18 cellular contexts compared by ENCODE assay signal in genomic region chr1:163055005-163055404, GRCh38. TPM values are rescaled to one million over a fixed set of nuclear protein-coding genes. Genes with fewer than 3 reads are reported as not detected.
DNase-seq lines count a peak whose midpoint lies in the region; TF ChIP-seq lines count a peak whose summit lies in the region.
"Had no signal": no experiment of that assay in that cellular context is flagged by ENCODE, and none has a peak within 500 bp of the region (broad histone marks: within the 10 kb centered on the region; RNA-seq: fewer than 3 reads in every experiment).

No MANE protein-coding gene starts in this region.

- no peak overlapping the region for H3K4me2 ChIP-seq in Karpas-422 (ENCODE audit: low read depth, low read length, poor library complexity, severe bottlenecking)

- H3K4me3 ChIP-seq in Karpas-422 (ENCODE audit: low read length) (no peak overlapping the region), fibroblast of the aortic adventitia (ENCODE audit: low read depth, low read length) (no peak overlapping the region), ovary (no peak overlapping the region)
- no peak overlapping the region for H3K4me3 ChIP-seq in effector memory CD4-positive, alpha-beta T cell (ENCODE audit: insufficient read depth, low read depth, low read length, poor library complexity, severe bottlenecking)
- H3K4me3 ChIP-seq: heart right ventricle, lung had no signal

- TF ChIP-seq POLR2A in ovary (IDR thresholded peaks at IDR 0.05) = no peak

- intact Hi-C loops in ovary (cut with DNase I) = no loop called here

- TF ChIP-seq EP300 in ovary (IDR thresholded peaks at IDR 0.05) = no peak

- H3K27me3 ChIP-seq in Karpas-422 (ENCODE audit: low read length) = no peaks in the 10 kb centered on the region
- no peaks in the 10 kb centered on the region for H3K27me3 ChIP-seq in ovary
- H3K27me3 ChIP-seq in effector memory CD4-positive, alpha-beta T cell (replicated peaks; ENCODE audit: control insufficient read depth, insufficient read depth, low read length, poor library complexity, severe bottlenecking) = no peaks in the 10 kb centered on the region
- H3K27me3 ChIP-seq: heart right ventricle had no signal

- H3K9me3 ChIP-seq in Karpas-422 (ENCODE audit: low read length) (no peaks in the 10 kb centered on the region), ovary (no peaks in the 10 kb centered on the region)
- no peaks in the 10 kb centered on the region for H3K9me3 ChIP-seq in effector memory CD4-positive, alpha-beta T cell (ENCODE audit: control insufficient read depth, low read length)
- H3K9me3 ChIP-seq: heart right ventricle had no signal

- H3K27ac ChIP-seq in Karpas-422 (ENCODE audit: low read length) (no peak overlapping the region), ovary (no peak overlapping the region)
- no peak overlapping the region for H3K27ac ChIP-seq in effector memory CD4-positive, alpha-beta T cell (ENCODE audit: insufficient read depth, low read length, poor library complexity, severe bottlenecking)
- H3K27ac ChIP-seq: heart right ventricle had no signal

- H3K9ac ChIP-seq in Karpas-422 (ENCODE audit: low read length) = no peak overlapping the region

- 17 to 25% (median 19%) methylated on average over 2 of the region's 2 CpGs for WGBS in ovary, 3 donors

- no peak for TF ChIP-seq CTCF in fibroblast of the aortic adventitia (IDR thresholded peaks at IDR 0.05; ENCODE audit: insufficient read depth, low read length)
- no peak for TF ChIP-seq CTCF in ovary (IDR thresholded peaks at IDR 0.05)

- DNase-seq in DMS153 (lab: John Stamatoyannopoulos, UW) (peak; percentile 87), Karpas-422 (no peak), NCI-H774 (lab: John Stamatoyannopoulos, UW) (peak; percentile 44), fibroblast of the aortic adventitia (ENCODE audit: low read depth) (peak; percentile 60), ovary (no peak), glomerular visceral epithelial cell (ENCODE audit: extremely low spot score) (no peak)
- DNase-seq in effector memory CD4-positive, alpha-beta T cell = no peak
- DNase-seq: activated naive CD4-positive, alpha-beta T cell treated with anti-CD3 and anti-CD28 coated beads, Interleukin-2, amount 10 ng/mL, durations not matched to agents 7 days and 5 days; activated T-cell treated with anti-CD3 and anti-CD28 coated beads, Interleukin-2, amount 50 U/mL, for 48 hours; CD4-positive, CD25-positive, alpha-beta regulatory T cell; DND-41; effector memory CD8-positive, alpha-beta T cell; heart right ventricle; immature natural killer cell; Right ventricle myocardium superior had no signal

- no peaks in the 10 kb centered on the region for H4K20me1 ChIP-seq in Karpas-422 (ENCODE audit: insufficient read depth, low read depth, low read length)

- no peaks in the 10 kb centered on the region for H3K9me2 ChIP-seq in Karpas-422 (replicated peaks; ENCODE audit: insufficient read depth, low read length)

- peaks cover 4% of the 10 kb centered on the region for H3K4me1 ChIP-seq in Karpas-422 (ENCODE audit: low read length)
- H3K4me1 ChIP-seq in ovary (ENCODE audit: insufficient read depth) = no peaks in the 10 kb centered on the region
- H3K4me1 ChIP-seq in effector memory CD4-positive, alpha-beta T cell (ENCODE audit: control insufficient read depth, insufficient read depth, low read length, poor library complexity, severe bottlenecking) = no peaks in the 10 kb centered on the region

- H3K36me3 ChIP-seq in Karpas-422 (ENCODE audit: insufficient read depth, low read length) = no peaks in the 10 kb centered on the region
- no peaks in the 10 kb centered on the region for H3K36me3 ChIP-seq in ovary
- H3K36me3 ChIP-seq in effector memory CD4-positive, alpha-beta T cell (ENCODE audit: control insufficient read depth, insufficient read depth, low read length) = no peaks in the 10 kb centered on the region
- H3K36me3 ChIP-seq: heart right ventricle had no signal

- 0 out of 2 replicates have a peak overlapping the region, but pooled peaks have one; percentile 38 for H2AFZ ChIP-seq in Karpas-422 (ENCODE audit: low read length)

- no peaks in the 10 kb centered on the region for H3K79me2 ChIP-seq in Karpas-422 (ENCODE audit: low read length)

RNA-seq across cellular contexts. Expression of gene RGS4, which starts 14.2 kb away (rescaled TPM):
- total RNA-seq in Karpas-422 (2014; rRNA removed; shearing (Covaris generic); ENCODE audit: low replicate concordance) = not detected in 2 replicates
- total RNA-seq in fibroblast of the aortic adventitia (ENCODE audit: low replicate concordance) (255 and 538 TPM in 2 replicates), ovary (10 to 100 TPM in 1 of 7 donors, 1 to 10 TPM in 4, under 1 TPM in 2; 0.20 to 66.7 (median 1.8) TPM)
- polyA plus RNA-seq in ovary = 10 to 100 TPM in 1 of 2 donors, 1 to 10 TPM in 1; 2.9 to 17.5 TPM
- total RNA-seq: CD4-positive, CD25-positive, alpha-beta regulatory T cell; OCI-LY7; T-helper 1 cell treated with Interleukin-12 subunit alpha and Interleukin-12 subunit beta and Interleukin-4 antibody, amounts not matched to agents 30 ng/mL and 1 ng/mL, for 36 hours had no signal
- polyA plus RNA-seq: CD4-positive, CD25-positive, alpha-beta regulatory T cell; immature natural killer cell had no signal

Comparison
In these comparisons a context has a peak if more than half of its experiments do, and no peak if none do; other contexts are left out.
1. DNase-seq: peak in DMS153 (single experiment), NCI-H774 (single experiment) and fibroblast of the aortic adventitia (single experiment); none in Karpas-422 (single experiment), ovary (0 of 5), glomerular visceral epithelial cell (single experiment) and effector memory CD4-positive, alpha-beta T cell (0 of 3).